Comparison of ENCODE assay signal across 1 cellular context in genomic region chr3:4643904-4644547, GRCh38.
A peak's percentile ranks its signal among the peaks of the same experiment; 100 is the strongest.
TF ChIP-seq lines count a peak whose summit lies in the region.

No MANE protein-coding gene starts in this region.

TF ChIP-seq in K562, 482 proteins besides CTCF, POLR2A, EP300 and RAD21 (continued from another document):
- TF ChIP-seq ETS1 (conservative IDR thresholded peaks at IDR 0.05; ENCODE audit: control insufficient read depth, low read depth, low read length) (no peak; the same call in 1 of the 2 replicates), ESRRA (IDR thresholded peaks at IDR 0.05; ENCODE audit: borderline replicate concordance, low read depth) (peak; percentile 83)
